ENCODE assay signal across 4 cellular contexts in the genomic region with DNA sequence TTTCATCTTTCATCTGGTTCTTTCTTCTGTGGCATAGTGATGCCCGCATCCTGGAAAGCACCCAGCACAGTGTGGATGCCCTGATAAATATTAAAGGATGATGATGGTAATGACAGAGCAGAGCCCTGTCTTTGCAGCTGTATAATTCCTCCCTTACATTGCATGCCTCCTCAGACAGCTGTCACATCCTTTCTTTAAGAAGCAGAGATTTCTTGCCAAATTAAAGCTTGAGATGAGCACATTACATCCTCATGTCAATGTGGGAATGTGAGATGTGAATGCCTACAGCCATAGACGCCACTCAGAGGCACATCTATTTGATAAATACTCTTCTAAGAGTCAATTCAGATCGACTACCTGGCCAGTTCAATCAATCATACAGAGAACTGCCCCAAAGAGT.
"Had no signal": no experiment of that assay in that cellular context is flagged by ENCODE, and none has a peak within 500 bp of the region (broad histone marks: within the 10 kb centered on the region; RNA-seq: fewer than 3 reads in every experiment).

No MANE protein-coding gene starts in this region.

- H3K9me3 Mint-ChIP-seq: H9 had no signal

- H2AFZ ChIP-seq: GM23248 had no signal

- H3K27ac ChIP-seq: GM23248 had no signal

- DNase-seq: GM23248, H9, HCEC 1CT, IMR-90 had no signal

- H3K4me3 Mint-ChIP-seq: H9 had no signal

- H3K4me1 Mint-ChIP-seq: H9 had no signal

- H3K4me3 ChIP-seq: GM23248 had no signal

- H3K27ac Mint-ChIP-seq: H9 had no signal
